ENCODE assay signal across 27 cellular contexts in genomic region chr3:119815716-119816115, GRCh38. TPM values are rescaled to one million over a fixed set of nuclear protein-coding genes. Genes with fewer than 3 reads are reported as not detected.
"Had no signal": no experiment of that assay in that cellular context is flagged by ENCODE, and none has a peak within 500 bp of the region (broad histone marks: within the 10 kb centered on the region; RNA-seq: fewer than 3 reads in every experiment).

No MANE protein-coding gene starts in this region.

- H3K27ac ChIP-seq: heart left ventricle, left ventricle myocardium inferior, neutrophil, ovary, right atrium auricular region, sigmoid colon, spleen, stomach, testis, thyroid gland, transverse colon, upper lobe of left lung, vagina had no signal

- H3K27me3 ChIP-seq: heart left ventricle, neutrophil, ovary, right atrium auricular region, sigmoid colon, stomach, testis, thyroid gland, transverse colon, upper lobe of left lung, vagina had no signal

- H3K4me1 ChIP-seq: right atrium auricular region, sigmoid colon, stomach, testis, thyroid gland, transverse colon, upper lobe of left lung, vagina had no signal

- ATAC-seq: heart left ventricle; left colon; naive thymus-derived CD8-positive, alpha-beta T cell; stimulated activated effector memory CD8-positive, alpha-beta T cell treated with anti-CD3 and anti-CD28 coated beads, Interleukin-12 subunit alpha, Interleukin-12 subunit beta, amount 100 ng/mL, for 72 hours had no signal

- H3K36me3 ChIP-seq: heart left ventricle, left ventricle myocardium inferior, neutrophil, ovary, right atrium auricular region, sigmoid colon, spleen, stomach, thyroid gland, transverse colon, upper lobe of left lung, vagina had no signal

- DNase-seq: heart left ventricle; hypothalamus; immature natural killer cell; kidney; left colon; left ventricle myocardium inferior; naive thymus-derived CD8-positive, alpha-beta T cell; occipital lobe; ovary; sigmoid colon; small intestine; spleen; stimulated activated CD4-positive, alpha-beta T cell treated with anti-CD3 and anti-CD28 coated beads, Interleukin-4, amount 100 ng/mL, for 24 hours; stimulated activated naive CD4-positive, alpha-beta T cell; stomach; testis; thyroid gland; transverse colon had no signal

- H3K9me3 ChIP-seq: heart left ventricle, left ventricle myocardium inferior, neutrophil, ovary, right atrium auricular region, sigmoid colon, spleen, stomach, testis, thyroid gland, transverse colon, upper lobe of left lung, vagina had no signal

- H3K4me3 ChIP-seq: heart left ventricle, left ventricle myocardium inferior, lung, ovary, right atrium auricular region, sigmoid colon, spleen, stomach, testis, thyroid gland, transverse colon, upper lobe of left lung, vagina had no signal

- FAIRE-seq: islet of Langerhans, kidney, small intestine had no signal

RNA-seq across cellular contexts. Expression of gene NR1I2, which starts 33.8 kb away (rescaled TPM):
- total RNA-seq: left ventricle myocardium inferior, lower leg skin, pulmonary artery endothelial cell, vagina had no signal
